In genomic region chr1:54980046-54980527, GRCh38 we compare ENCODE assay signal across 13 cellular contexts. TPM values are rescaled to one million over a fixed set of nuclear protein-coding genes. Genes with fewer than 3 reads are reported as not detected.
A peak's percentile ranks its signal among the peaks of the same experiment; 100 is the strongest.
DNase-seq lines count a peak whose midpoint lies in the region; FAIRE-seq and TF ChIP-seq lines count a peak whose summit lies in the region.
"Had no signal": no experiment of that assay in that cellular context is flagged by ENCODE, and none has a peak within 500 bp of the region (broad histone marks: within the 10 kb centered on the region; RNA-seq: fewer than 3 reads in every experiment).

No MANE protein-coding gene starts in this region.

- no peaks in the 10 kb centered on the region for H3K9me3 ChIP-seq in endothelial cell of umbilical vein (replicated peaks; ENCODE audit: control insufficient read depth, insufficient read depth, low read length)
- no peaks in the 10 kb centered on the region for H3K9me3 ChIP-seq in mesodermal cell (ENCODE audit: control insufficient read depth, low read length)
- no peaks in the 10 kb centered on the region for H3K9me3 ChIP-seq in tibial nerve
- H3K9me3 ChIP-seq: thyroid gland had no signal

- peak; percentile 18 for DNase-seq in NCI-H748 (lab: John Stamatoyannopoulos, UW; ENCODE audit: unreplicated experiment)
- DNase-seq in NCI-H748 treated with DMSO at 0.1 percent for 48 hours (lab: John Stamatoyannopoulos, UW), result no peak
- no peak for DNase-seq in endothelial cell of umbilical vein (ENCODE audit: low read depth, low spot score)
- no peak for DNase-seq in tibial nerve (ENCODE audit: low spot score in 2 of 2)
- no peak for DNase-seq in GM19238 (ENCODE audit: insufficient read length, low spot score)
- DNase-seq in mucosa of gallbladder (ENCODE audit: low spot score), result no peak
- DNase-seq in stimulated activated naive CD4-positive, alpha-beta T cell treated with Interleukin-2 at 50 U/mL for 16 hours (lab: John Stamatoyannopoulos, UW), result no peak
- DNase-seq: 8988T, cortex of kidney had no signal

- TF ChIP-seq CTCF in endothelial cell of umbilical vein (IDR thresholded peaks at IDR 0.05; ENCODE audit: extremely low read depth in 1 of 2, insufficient read depth in 1 of 2, low read depth in 1 of 2, low read length in 2 of 2) (no peak), tibial nerve (IDR thresholded peaks at IDR 0.05) (no peak)

- POLR2A ChIA-PET in endothelial cell of umbilical vein (lab: Charles Lee), result no interaction called here

- dilution Hi-C loops in endothelial cell of umbilical vein (cut with MboI; ENCODE audit: extremely low pct_ligation_motif_present, low sequenced_read_pairs), result no loop called here

- H3K9ac ChIP-seq in endothelial cell of umbilical vein (replicated peaks; ENCODE audit: extremely low read depth, insufficient read depth, low read length), result no peak overlapping the region

- WGBS in mesodermal cell (ENCODE audit: insufficient coverage in 2 of 2), 2 experiments, result 25 to 51% methylated on average over 20 to 24 of the region's 25 CpGs
- WGBS in tibial nerve, 2 donors, result 20 to 41% methylated on average over 10 to 13 of the region's 25 CpGs

- no peak for TF ChIP-seq POLR2A in endothelial cell of umbilical vein (IDR thresholded peaks at IDR 0.05; ENCODE audit: low read depth, low read length)
- TF ChIP-seq POLR2A in tibial nerve (IDR thresholded peaks at IDR 0.05), result no peak

- TF ChIP-seq EP300 in tibial nerve (IDR thresholded peaks at IDR 0.05), result no peak

- no peaks in the 10 kb centered on the region for H3K79me2 ChIP-seq in endothelial cell of umbilical vein (ENCODE audit: control insufficient read depth, insufficient read depth, low read length)

- no TSS peak for BruUV-seq in endothelial cell of umbilical vein (replicated peaks; lab: Mats Ljungman, UMichigan)

- no peaks in the 10 kb centered on the region for H3K9me1 ChIP-seq in endothelial cell of umbilical vein (replicated peaks; ENCODE audit: control insufficient read depth, extremely low read depth, insufficient read depth, low read length)

- CTCF ChIA-PET in endothelial cell of umbilical vein (lab: Charles Lee), result interaction anchor here (2.4 to 25.0 kb wide), 2 partner anchors 16 to 34 kb away, joined by 10 to 918 read pairs; no protein-coding TSS in a partner anchor

- no peak overlapping the region for H3K27ac ChIP-seq in endothelial cell of umbilical vein (ENCODE audit: insufficient read depth, low read depth, low read length)
- no peak overlapping the region for H3K27ac ChIP-seq in mesodermal cell (ENCODE audit: low read depth, low read length, severe bottlenecking)
- no peak overlapping the region for H3K27ac ChIP-seq in tibial nerve
- H3K27ac ChIP-seq: thyroid gland had no signal

- no peaks in the 10 kb centered on the region for H3K36me3 ChIP-seq in endothelial cell of umbilical vein (ENCODE audit: control insufficient read depth in 2 of 2, extremely low read depth in 1 of 2, insufficient read depth in 2 of 2, low read length in 2 of 2)
- no peaks in the 10 kb centered on the region for H3K36me3 ChIP-seq in mesodermal cell (ENCODE audit: control insufficient read depth, insufficient read depth, low read length)
- H3K36me3 ChIP-seq in tibial nerve, result no peaks in the 10 kb centered on the region
- H3K36me3 ChIP-seq: thyroid gland had no signal

- H3K4me1 ChIP-seq in endothelial cell of umbilical vein (ENCODE audit: control insufficient read depth, extremely low read depth, insufficient read depth, low read length) (no peaks in the 10 kb centered on the region), mesodermal cell (ENCODE audit: control insufficient read depth, insufficient read depth, low read length, poor library complexity, severe bottlenecking) (no peaks in the 10 kb centered on the region), tibial nerve (peaks cover 0 to 12% (median 0%) of the 10 kb centered on the region in 4 donors)

- no peak for FAIRE-seq in endothelial cell of umbilical vein (lab: Jason Lieb, UNC)
- FAIRE-seq: G401.6, islet of Langerhans had no signal

- no peak overlapping the region for H2AFZ ChIP-seq in endothelial cell of umbilical vein (ENCODE audit: low read depth, low read length)

- H3K4me3 ChIP-seq in endothelial cell of umbilical vein (replicated peaks in 1 of 3; ENCODE audit: insufficient read depth in 1 of 3, low read depth in 1 of 3, low read length in 3 of 3) (no peak overlapping the region), mesodermal cell (ENCODE audit: extremely low read depth, insufficient read depth, low read length, poor library complexity, severe bottlenecking) (peak overlapping the region; percentile 21), tibial nerve (peak overlapping the region; percentile 7 to 50 (median 22))

- peaks cover 20 to 29% of the 10 kb centered on the region in 2 experiments for H3K27me3 ChIP-seq in endothelial cell of umbilical vein (ENCODE audit: control insufficient read depth in 2 of 2, insufficient read depth in 2 of 2, low read length in 2 of 2)
- peaks cover 0 to 34% of the 10 kb centered on the region in 2 donors for H3K27me3 ChIP-seq in tibial nerve
- H3K27me3 ChIP-seq: thyroid gland had no signal

- H4K20me1 ChIP-seq in endothelial cell of umbilical vein (replicated peaks; ENCODE audit: control insufficient read depth, extremely low read depth, insufficient read depth, low read length), result no peaks in the 10 kb centered on the region

- peak overlapping the region; percentile 25 for H3K4me2 ChIP-seq in endothelial cell of umbilical vein (ENCODE audit: insufficient read depth, low read length)

- intact Hi-C loops in endothelial cell of umbilical vein (cut with micrococcal nuclease), result no loop called here

TF ChIP-seq in endothelial cell of umbilical vein, 7 proteins besides CTCF, POLR2A, EP300 and RAD21:
- TF ChIP-seq JUN (IDR thresholded peaks at IDR 0.05; ENCODE audit: borderline replicate concordance, insufficient read depth, insufficient read length, low read depth) (no peak), POLR2AphosphoS5 (IDR thresholded peaks at IDR 0.05; ENCODE audit: insufficient read depth, low read depth, low read length) (no peak), EZH2 (IDR thresholded peaks at IDR 0.05; ENCODE audit: borderline replicate concordance, low read depth, low read length, severe bottlenecking) (peak; percentile 66), GATA2 (IDR thresholded peaks at IDR 0.05; ENCODE audit: insufficient read depth, insufficient read length, low read depth, low read length) (no peak), MAX (IDR thresholded peaks at IDR 0.05; ENCODE audit: insufficient read depth, insufficient read length) (no peak), FOS (IDR thresholded peaks at IDR 0.05; ENCODE audit: borderline replicate concordance, insufficient read depth, low read length) (no peak), MYC (IDR thresholded peaks at IDR 0.05; ENCODE audit: low read depth, low read length) (no peak)

RNA-seq across cellular contexts. Expression of gene TMEM61, which starts 0.3 kb away (rescaled TPM):
- total RNA-seq in endothelial cell of umbilical vein (not detected in 2 replicates), tibial nerve (under 1 TPM in 1 of 4 donors, not detected in 3; 0.84 TPM), mucosa of gallbladder (2.3 TPM)
- polyA plus RNA-seq in endothelial cell of umbilical vein, result not detected in 2 replicates
- polyA plus RNA-seq in endothelial cell of umbilical vein (2011; cell fraction: cytosol; rRNA removed), result not detected in 2 replicates
- polyA plus RNA-seq in endothelial cell of umbilical vein (2011; cell fraction: nucleus; rRNA removed), result not detected in 2 replicates
- polyA plus RNA-seq in endothelial cell of umbilical vein (2012), result not detected in 2 replicates
- not detected in 2 replicates for polyA minus RNA-seq in endothelial cell of umbilical vein
- not detected for polyA minus RNA-seq in endothelial cell of umbilical vein (2011; cell fraction: cytosol; rRNA and poly(A)+ RNA removed)
- polyA minus RNA-seq in endothelial cell of umbilical vein (2011; cell fraction: nucleus; rRNA and poly(A)+ RNA removed), result not detected in 2 replicates
- polyA plus RNA-seq in mesodermal cell (2013, experiment 1 of 2), result not detected
- not detected for polyA plus RNA-seq in mesodermal cell (2013, experiment 2 of 2)

RNA-seq across cellular contexts. Expression of gene BSND, which starts 18.6 kb away (rescaled TPM):
- total RNA-seq in endothelial cell of umbilical vein (not detected in 2 replicates), tibial nerve (not detected), mucosa of gallbladder (not detected)
- not detected in 2 replicates for polyA plus RNA-seq in endothelial cell of umbilical vein
- polyA plus RNA-seq in endothelial cell of umbilical vein (2011; cell fraction: cytosol; rRNA removed), result not detected in 2 replicates
- polyA plus RNA-seq in endothelial cell of umbilical vein (2011; cell fraction: nucleus; rRNA removed), result not detected in 2 replicates
- not detected in 2 replicates for polyA plus RNA-seq in endothelial cell of umbilical vein (2012)
- polyA minus RNA-seq in endothelial cell of umbilical vein, result not detected in 2 replicates
- polyA minus RNA-seq in endothelial cell of umbilical vein (2011; cell fraction: cytosol; rRNA and poly(A)+ RNA removed), result not detected
- polyA minus RNA-seq in endothelial cell of umbilical vein (2011; cell fraction: nucleus; rRNA and poly(A)+ RNA removed), result not detected in 2 replicates
- polyA plus RNA-seq in mesodermal cell (2013, experiment 1 of 2), result 0.04 TPM
- not detected for polyA plus RNA-seq in mesodermal cell (2013, experiment 2 of 2)
- total RNA-seq: thyroid gland had no signal

RNA-seq across cellular contexts. Expression of gene PCSK9, which starts 59.3 kb away (rescaled TPM):
- total RNA-seq in endothelial cell of umbilical vein, result 0.23 and 0.35 TPM in 2 replicates
- 0.17 and 0.32 TPM in 2 replicates for polyA plus RNA-seq in endothelial cell of umbilical vein
- polyA plus RNA-seq in endothelial cell of umbilical vein (2011; cell fraction: cytosol; rRNA removed), result 0.11 and 0.15 TPM in 2 replicates
- 0.08 and 0.10 TPM in 2 replicates for polyA plus RNA-seq in endothelial cell of umbilical vein (2011; cell fraction: nucleus; rRNA removed)
- polyA plus RNA-seq in endothelial cell of umbilical vein (2012), result not detected in 2 replicates
- polyA minus RNA-seq in endothelial cell of umbilical vein, result 0.27 and 0.87 TPM in 2 replicates
- 41.3 TPM for polyA minus RNA-seq in endothelial cell of umbilical vein (2011; cell fraction: cytosol; rRNA and poly(A)+ RNA removed)
- 0.48 and 0.58 TPM in 2 replicates for polyA minus RNA-seq in endothelial cell of umbilical vein (2011; cell fraction: nucleus; rRNA and poly(A)+ RNA removed)
- polyA plus RNA-seq in mesodermal cell (2013, experiment 1 of 2), result 5.3 TPM
- polyA plus RNA-seq in mesodermal cell (2013, experiment 2 of 2), result 4.7 TPM
- 1 to 10 TPM in 3 of 4 donors, under 1 TPM in 1; 0.44 to 4.3 (median 2.5) TPM for total RNA-seq in tibial nerve
- total RNA-seq in mucosa of gallbladder, result 10.2 TPM
- total RNA-seq: thyroid gland had no signal

Comparison
In these comparisons a context has a peak if more than half of its experiments do, and no peak if none do; other contexts are left out.
1. H3K4me3 ChIP-seq: peak in mesodermal cell (single experiment) and tibial nerve (4 of 4); none in endothelial cell of umbilical vein (0 of 3).